In the genomic region with DNA sequence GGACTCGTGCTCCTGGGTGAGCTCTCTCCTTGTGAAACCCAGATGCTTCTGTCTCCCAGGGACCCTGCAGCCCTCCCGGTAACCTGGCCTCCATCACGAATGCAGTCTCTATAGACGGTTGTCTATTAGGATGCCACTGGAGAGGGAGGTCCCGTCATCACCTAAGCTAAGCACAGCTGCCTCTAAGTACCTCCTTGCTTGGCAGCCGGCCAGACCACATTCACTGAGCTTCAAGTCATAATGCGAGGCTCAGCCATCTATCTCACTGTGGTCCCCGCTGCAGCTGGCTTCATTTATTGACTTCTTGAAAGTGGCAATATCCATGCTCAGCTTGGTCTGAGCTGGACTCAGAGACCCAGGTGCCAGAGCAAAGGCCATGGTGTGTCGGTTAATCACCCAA, we compare ENCODE assay signal across 18 cellular contexts.
DNase-seq lines count a peak whose midpoint lies in the region; ATAC-seq and TF ChIP-seq lines count a peak whose summit lies in the region.
"Had no signal": no experiment of that assay in that cellular context is flagged by ENCODE, and none has a peak within 500 bp of the region (broad histone marks: within the 10 kb centered on the region; RNA-seq: fewer than 3 reads in every experiment).

No MANE protein-coding gene starts in this region.

- ATAC-seq in GM21367 (IDR thresholded peaks at IDR 0.05; ENCODE audit: unreplicated experiment) (no peak), GM21423 (IDR thresholded peaks at IDR 0.05; ENCODE audit: unreplicated experiment) (no peak)
- ATAC-seq: activated T-cell treated with anti-CD3 and anti-CD28 coated beads, Interleukin-2, amount 50 U/mL, for 72 hours; esophagus mucosa; natural killer cell had no signal

- TF ChIP-seq CTCF in coronary artery (IDR thresholded peaks at IDR 0.05), result no peak

- DNase-seq in DMS79 treated with DMSO at 0.1 percent for 48 hours (lab: John Stamatoyannopoulos, UW) (peak; percentile 75), NCI-H1092 treated with DMSO at 0.1 percent for 48 hours (lab: John Stamatoyannopoulos, UW) (peak; percentile 73), NCI-H69 (lab: John Stamatoyannopoulos, UW) (peak; percentile 11), coronary artery (ENCODE audit: low spot score) (peak; percentile 9), medulla oblongata (ENCODE audit: extremely low spot score) (no peak)
- DNase-seq: activated CD4-positive, alpha-beta memory T cell treated with anti-CD3 and anti-CD28 coated beads for 36 hours; activated naive CD8-positive, alpha-beta T cell treated with anti-CD3 and anti-CD28 coated beads for 36 hours; activated T-cell treated with anti-CD3 and anti-CD28 coated beads, Interleukin-2, amount 50 U/mL, for 72 hours; Calu3; GM23248; mesenchymal stem cell; natural killer cell had no signal

- no peak overlapping the region for H3K27ac ChIP-seq in coronary artery
- H3K27ac ChIP-seq: breast epithelium, GM23248, thoracic aorta had no signal

- H3K4me3 ChIP-seq in coronary artery, result no peak overlapping the region
- H3K4me3 ChIP-seq: breast epithelium, GM23248, smooth muscle cell, thoracic aorta had no signal
